Comparison of ENCODE assay signal across 21 cellular contexts in the genomic region with DNA sequence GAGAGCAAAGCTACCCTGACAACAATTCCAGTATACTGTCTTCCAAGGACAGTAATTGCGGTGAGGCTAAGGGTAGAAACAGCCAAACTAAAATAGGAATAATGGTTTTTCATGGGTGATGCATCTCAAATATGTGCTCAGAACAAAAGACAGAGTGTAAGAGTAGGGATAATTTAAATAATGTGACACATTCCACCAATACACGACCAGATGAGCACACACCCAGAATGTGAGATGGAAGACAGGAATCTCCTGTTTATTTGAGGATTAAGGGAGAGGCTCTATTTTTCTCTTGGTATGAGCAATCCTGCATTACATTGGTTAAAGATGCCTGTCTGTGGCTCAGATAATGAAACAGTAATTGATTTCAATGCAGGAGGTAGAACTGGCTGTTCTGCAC.
DNase-seq lines count a peak whose midpoint lies in the region; ATAC-seq and TF ChIP-seq lines count a peak whose summit lies in the region.
"Had no signal": no experiment of that assay in that cellular context is flagged by ENCODE, and none has a peak within 500 bp of the region (broad histone marks: within the 10 kb centered on the region; RNA-seq: fewer than 3 reads in every experiment).

No MANE protein-coding gene starts in this region.

- H3K27me3 Mint-ChIP-seq in activated T-cell treated with anti-CD3 and anti-CD28 coated beads, Interleukin-2, amount 50 U/mL, for 24 hours, result no peaks in the 10 kb centered on the region
- H3K27me3 Mint-ChIP-seq: activated naive CD4-positive, alpha-beta T cell treated with anti-CD3 and anti-CD28 coated beads, Interleukin-2, amount 50 U/mL, for 24 hours; IgD-negative memory B cell had no signal

- H3K9me3 Mint-ChIP-seq in activated T-cell treated with anti-CD3 and anti-CD28 coated beads, Interleukin-2, amount 50 U/mL, for 24 hours, result no peaks in the 10 kb centered on the region
- H3K9me3 Mint-ChIP-seq: activated naive CD4-positive, alpha-beta T cell treated with anti-CD3 and anti-CD28 coated beads, Interleukin-2, amount 50 U/mL, for 24 hours; natural killer cell had no signal

- peak; percentile 50 for DNase-seq in AG04449 (ENCODE audit: low read depth, low spot score)
- DNase-seq in H4 (ENCODE audit: low spot score), result peak; percentile 67
- DNase-seq in SW480 (ENCODE audit: low spot score), result peak; percentile 28
- peak; percentile 84 for DNase-seq in iris pigment epithelial cell (ENCODE audit: low read depth)
- no peak for DNase-seq in activated T-cell treated with anti-CD3 and anti-CD28 coated beads, Interleukin-2, amount 50 U/mL, for 24 hours
- DNase-seq in HEK293T (ENCODE audit: extremely low spot score), result no peak
- no peak for DNase-seq in SW 1271 (lab: John Stamatoyannopoulos, UW)
- DNase-seq: activated CD4-positive, alpha-beta T cell treated with anti-CD3 and anti-CD28 coated beads, Interleukin-2, amount 50 U/mL, for 1 hour; activated T-cell treated with anti-CD3 and anti-CD28 coated beads for 4 hours; effector CD8-positive, alpha-beta T cell; GDM1; left ventricle myocardium superior; natural killer cell; NCI-H1092; stimulated activated CD4-positive, alpha-beta T cell treated with anti-CD3 and anti-CD28 coated beads, Interleukin-12 subunit alpha, Interleukin-12 subunit beta, amount 100 ng/mL, for 4 hours; stimulated activated naive B cell treated with anti-CD40 and anti-IgM and Interleukin-4, amounts not matched to agents 10 μg/mL and 1 μg/mL and 100 μg/mL, for 72 hours had no signal

- POLR2A ChIA-PET in AG04449 (lab: Yijun Ruan, JAX) (interaction anchor here (0.9 kb wide), 2 partner anchors 9 kb away, joined by 3 to 6 read pairs; no protein-coding TSS in a partner anchor), HEK293T (lab: Yijun Ruan, JAX) (no interaction called here)

- H3K4me3 Mint-ChIP-seq in activated T-cell treated with anti-CD3 and anti-CD28 coated beads, Interleukin-2, amount 50 U/mL, for 24 hours, result no peak overlapping the region
- H3K4me3 Mint-ChIP-seq: activated naive CD4-positive, alpha-beta T cell treated with anti-CD3 and anti-CD28 coated beads, Interleukin-2, amount 50 U/mL, for 24 hours; IgD-negative memory B cell; natural killer cell; stimulated activated naive B cell treated with anti-CD40 and anti-IgM and Interleukin-4, amounts not matched to agents 10 μg/mL and 1 μg/mL and 100 μg/mL, for 72 hours had no signal

- H3K27ac Mint-ChIP-seq in activated T-cell treated with anti-CD3 and anti-CD28 coated beads, Interleukin-2, amount 50 U/mL, for 24 hours, result no peak overlapping the region
- H3K27ac Mint-ChIP-seq: activated naive CD4-positive, alpha-beta T cell treated with anti-CD3 and anti-CD28 coated beads, Interleukin-2, amount 50 U/mL, for 24 hours; IgD-negative memory B cell; natural killer cell; stimulated activated naive B cell treated with anti-CD40 and anti-IgM and Interleukin-4, amounts not matched to agents 10 μg/mL and 1 μg/mL and 100 μg/mL, for 72 hours had no signal

- no peaks in the 10 kb centered on the region for H3K36me3 Mint-ChIP-seq in activated T-cell treated with anti-CD3 and anti-CD28 coated beads, Interleukin-2, amount 50 U/mL, for 24 hours (ENCODE audit: low read depth)
- H3K36me3 Mint-ChIP-seq: activated naive CD4-positive, alpha-beta T cell treated with anti-CD3 and anti-CD28 coated beads, Interleukin-2, amount 50 U/mL, for 24 hours; IgD-negative memory B cell; natural killer cell; stimulated activated naive B cell treated with anti-CD40 and anti-IgM and Interleukin-4, amounts not matched to agents 10 μg/mL and 1 μg/mL and 100 μg/mL, for 72 hours had no signal

- CTCF ChIA-PET in AG04449 (lab: Yijun Ruan, JAX) (interaction anchor here (0.9 to 1.4 kb wide), 2 partner anchors 13 to 173 kb away, joined by 3 read pairs; no protein-coding TSS in a partner anchor), HEK293T (lab: Yijun Ruan, JAX) (no interaction called here)

- ATAC-seq in GM19455 (IDR thresholded peaks at IDR 0.05; ENCODE audit: unreplicated experiment), result no peak
- ATAC-seq: A549; left ventricle myocardium superior; natural killer cell; stimulated activated naive B cell treated with anti-CD40 and anti-IgM and Interleukin-4, amounts not matched to agents 10 μg/mL and 1 μg/mL and 100 μg/mL, for 72 hours had no signal

- H3K4me3 ChIP-seq in AG04449 (ENCODE audit: low read depth, low read length), result no peak overlapping the region
- H3K4me3 ChIP-seq: A549, prostate gland had no signal

- TF ChIP-seq CTCF in AG04449 (IDR thresholded peaks at IDR 0.05; ENCODE audit: insufficient read depth, low read length, missing control alignments), result no peak

- no peaks in the 10 kb centered on the region for H3K4me1 Mint-ChIP-seq in activated T-cell treated with anti-CD3 and anti-CD28 coated beads, Interleukin-2, amount 50 U/mL, for 24 hours (ENCODE audit: low read depth)
- H3K4me1 Mint-ChIP-seq: IgD-negative memory B cell; natural killer cell; stimulated activated naive B cell treated with anti-CD40 and anti-IgM and Interleukin-4, amounts not matched to agents 10 μg/mL and 1 μg/mL and 100 μg/mL, for 72 hours had no signal

TF ChIP-seq in HEK293T, 16 proteins besides CTCF, POLR2A, EP300 and RAD21:
- TF ChIP-seq TARDBP (IDR thresholded peaks at IDR 0.05) (no peak), SUZ12 (IDR thresholded peaks at IDR 0.05) (no peak), NFRKB (IDR thresholded peaks at IDR 0.05) (no peak), HDGF (IDR thresholded peaks at IDR 0.05; ENCODE audit: borderline replicate concordance) (no peak), ARNT (IDR thresholded peaks at IDR 0.05) (no peak), L3MBTL2 (conservative IDR thresholded peaks at IDR 0.05) (no peak), ELF4 (IDR thresholded peaks at IDR 0.05) (no peak)
- TF ChIP-seq, protein P1, sequence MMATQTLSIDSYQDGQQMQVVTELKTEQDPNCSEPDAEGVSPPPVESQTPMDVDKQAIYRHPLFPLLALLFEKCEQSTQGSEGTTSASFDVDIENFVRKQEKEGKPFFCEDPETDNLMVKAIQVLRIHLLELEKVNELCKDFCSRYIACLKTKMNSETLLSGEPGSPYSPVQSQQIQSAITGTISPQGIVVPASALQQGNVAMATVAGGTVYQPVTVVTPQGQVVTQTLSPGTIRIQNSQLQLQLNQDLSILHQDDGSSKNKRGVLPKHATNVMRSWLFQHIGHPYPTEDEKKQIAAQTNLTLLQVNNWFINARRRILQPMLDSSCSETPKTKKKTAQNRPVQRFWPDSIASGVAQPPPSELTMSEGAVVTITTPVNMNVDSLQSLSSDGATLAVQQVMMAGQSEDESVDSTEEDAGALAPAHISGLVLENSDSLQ (IDR thresholded peaks at IDR 0.05), result no peak

Comparison
In these comparisons a context has a peak if more than half of its experiments do, and no peak if none do; other contexts are left out.
1. DNase-seq: peak in AG04449 (single experiment), H4 (single experiment), SW480 (single experiment) and iris pigment epithelial cell (single experiment); none in activated T-cell treated with anti-CD3 and anti-CD28 coated beads, Interleukin-2, amount 50 U/mL, for 24 hours (single experiment), HEK293T (single experiment) and SW 1271 (0 of 2).